Comparison of ENCODE assay signal across 18 cellular contexts in the genomic region with DNA sequence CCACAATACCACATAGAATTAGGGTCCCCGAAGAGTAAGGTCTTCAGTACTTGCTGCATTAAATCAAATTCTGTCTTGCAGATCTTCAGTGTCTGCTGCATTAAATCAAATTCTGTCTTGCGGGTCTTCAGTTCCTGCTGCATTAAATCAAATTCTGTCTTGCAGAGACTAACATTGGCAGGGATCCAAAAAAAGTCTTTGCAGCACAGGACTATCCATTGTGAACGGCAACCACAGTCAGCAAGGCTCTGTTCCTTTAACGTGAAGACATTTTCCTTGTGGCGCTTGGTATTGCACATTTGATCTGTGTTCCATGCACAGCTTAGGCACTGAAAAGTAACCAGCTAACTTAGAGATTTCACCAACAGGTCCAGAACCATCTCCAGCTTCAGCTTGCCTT. TPM values are rescaled to one million over a fixed set of nuclear protein-coding genes. Genes with fewer than 3 reads are reported as not detected.
DNase-seq lines count a peak whose midpoint lies in the region; TF ChIP-seq lines count a peak whose summit lies in the region.
"Had no signal": no experiment of that assay in that cellular context is flagged by ENCODE, and none has a peak within 500 bp of the region (broad histone marks: within the 10 kb centered on the region; RNA-seq: fewer than 3 reads in every experiment).

No MANE protein-coding gene starts in this region.

- in situ Hi-C loops in ACHN (cut with HindIII; ENCODE audit: low pct_ligation_motif_present, low pct_unique_long_range_greater_than_20kb, low sequenced_read_pairs): no loop called here

- H3K4me2 ChIP-seq in SK-N-SH: no peak overlapping the region

- no peaks in the 10 kb centered on the region for H3K79me2 ChIP-seq in SK-N-SH (ENCODE audit: insufficient read depth)
- H3K79me2 ChIP-seq: parathyroid adenoma had no signal

- H3K9ac ChIP-seq in SK-N-SH: no peak overlapping the region
- H3K9ac ChIP-seq in stomach smooth muscle (ENCODE audit: low read length in 2 of 2): no peak overlapping the region
- H3K9ac ChIP-seq: parathyroid adenoma had no signal

- POLR2A ChIA-PET in SK-N-SH (lab: Yijun Ruan, JAX): no interaction called here

- H3K27ac ChIP-seq in SK-N-SH (ENCODE audit: low read depth in 2 of 2, low read length in 1 of 2) (no peak overlapping the region), stomach smooth muscle (ENCODE audit: low read length) (peak overlapping the region; percentile 71), breast epithelium (no peak overlapping the region)
- H3K27ac ChIP-seq: foreskin keratinocyte, parathyroid adenoma had no signal

- H3K4me3 ChIP-seq in SK-N-SH (ENCODE audit: low read depth in 2 of 2, low read length in 1 of 2) (no peak overlapping the region), stomach smooth muscle (ENCODE audit: low read length in 2 of 2) (peak overlapping the region in 1 of 2 donors; percentile 29), breast epithelium (no peak overlapping the region)

- no peaks in the 10 kb centered on the region for H3K27me3 ChIP-seq in SK-N-SH (ENCODE audit: insufficient read depth)
- no peaks in the 10 kb centered on the region for H3K27me3 ChIP-seq in stomach smooth muscle (ENCODE audit: control insufficient read depth in 1 of 2, insufficient read depth in 2 of 2, low read length in 2 of 2)
- peaks cover 0 to under 1% of the 10 kb centered on the region in 2 donors for H3K27me3 ChIP-seq in breast epithelium

- H3K36me3 ChIP-seq in SK-N-SH (replicated peaks in 1 of 2; ENCODE audit: control insufficient read depth in 1 of 2, insufficient read depth in 2 of 2, low read length in 1 of 2): no peaks in the 10 kb centered on the region
- H3K36me3 ChIP-seq in stomach smooth muscle (ENCODE audit: control insufficient read depth in 2 of 2, insufficient read depth in 2 of 2, low read length in 2 of 2): no peaks in the 10 kb centered on the region
- no peaks in the 10 kb centered on the region for H3K36me3 ChIP-seq in breast epithelium

- DNase-seq in NCI-H2227 (lab: John Stamatoyannopoulos, UW; ENCODE audit: unreplicated experiment) (peak; percentile 16), NCI-H2227 treated with DMSO at 0.1 percent for 48 hours (lab: John Stamatoyannopoulos, UW) (no peak), SK-N-SH (peak; percentile 26), foreskin melanocyte (peak; percentile 70), ACHN (no peak), breast epithelium (ENCODE audit: low spot score in 2 of 2) (no peak), posterior cingulate gyrus (no peak)
- DNase-seq: activated CD4-positive, alpha-beta T cell treated with anti-CD3 and anti-CD28 coated beads, Interleukin-2, amount 50 U/mL, for 4 hours; CD4-positive, alpha-beta memory T cell; effector memory CD8-positive, alpha-beta T cell; EL; foreskin keratinocyte; MV-4-11; PC-3; stimulated activated CD4-positive, alpha-beta T cell treated with anti-CD3 and anti-CD28 coated beads, Interleukin-12 subunit alpha, Interleukin-12 subunit beta, amount 100 ng/mL, for 4 hours; stimulated activated naive B cell treated with anti-CD40 and anti-IgM and Interleukin-4, amounts not matched to agents 10 μg/mL and 1 μg/mL and 100 μg/mL, for 72 hours had no signal

- CTCF ChIA-PET in SK-N-SH (lab: Yijun Ruan, JAX): interaction anchor here (0.6 to 5.1 kb wide), 4 partner anchors 9 to 350 kb away, joined by 3 to 30 read pairs (median 13); no protein-coding TSS in a partner anchor

- no peaks in the 10 kb centered on the region for H4K20me1 ChIP-seq in SK-N-SH (ENCODE audit: insufficient read depth)

- H3K9me2 ChIP-seq in SK-N-SH: no peaks in the 10 kb centered on the region

- intact Hi-C loops in breast epithelium (cut with DNase I; ENCODE audit: low total_unique reads) (no loop called here), posterior cingulate gyrus (cut with DNase I) (no loop called here)

- TF ChIP-seq EP300 in SK-N-SH (IDR thresholded peaks at IDR 0.05; ENCODE audit: borderline replicate concordance in 1 of 2, low read depth in 1 of 2, low read length in 1 of 2): peak in 1 of 2 experiments; percentile 36; a peak in 1 of 4 replicates

- H3K4me1 ChIP-seq in SK-N-SH (ENCODE audit: control insufficient read depth in 1 of 2, insufficient read depth in 2 of 2, low read depth in 1 of 2, low read length in 1 of 2): peaks cover 0 to 10% of the 10 kb centered on the region in 2 experiments; a peak in 2 of 4 replicates
- H3K4me1 ChIP-seq in stomach smooth muscle (ENCODE audit: control insufficient read depth, insufficient read depth, low read length): peaks cover 19% of the 10 kb centered on the region
- H3K4me1 ChIP-seq in breast epithelium: no peaks in the 10 kb centered on the region
- H3K4me1 ChIP-seq: foreskin keratinocyte, parathyroid adenoma had no signal

- no peaks in the 10 kb centered on the region for H3K9me3 ChIP-seq in SK-N-SH
- no peaks in the 10 kb centered on the region for H3K9me3 ChIP-seq in stomach smooth muscle (ENCODE audit: control insufficient read depth in 2 of 2, low read length in 2 of 2)
- H3K9me3 ChIP-seq in breast epithelium: no peaks in the 10 kb centered on the region

- no peak for TF ChIP-seq RAD21 in SK-N-SH (IDR thresholded peaks at IDR 0.05; ENCODE audit: low read length)

- TF ChIP-seq CTCF in SK-N-SH (IDR thresholded peaks at IDR 0.05) (no peak), breast epithelium (IDR thresholded peaks at IDR 0.05) (no peak)

- no peak for TF ChIP-seq POLR2A in breast epithelium (IDR thresholded peaks at IDR 0.05)

- no peak overlapping the region for H2AFZ ChIP-seq in SK-N-SH (ENCODE audit: low read depth)
- H2AFZ ChIP-seq: parathyroid adenoma had no signal

- H3F3A ChIP-seq in SK-N-SH (replicated peaks; ENCODE audit: insufficient read depth): no peaks in the 10 kb centered on the region

- WGBS in SK-N-SH (ENCODE audit: low lambda C conversion rate): 34% methylated on average over 5 of the region's 5 CpGs

TF ChIP-seq in SK-N-SH, 30 proteins besides CTCF, POLR2A, EP300 and RAD21:
- TF ChIP-seq SIN3A (IDR thresholded peaks at IDR 0.05; ENCODE audit: borderline replicate concordance, low read depth, low read length) (no peak), EZH2phosphoT487 (IDR thresholded peaks at IDR 0.05; ENCODE audit: borderline replicate concordance, low read depth) (no peak), NFIC (IDR thresholded peaks at IDR 0.05; ENCODE audit: borderline replicate concordance) (peak; percentile 12; the same call in 1 of the 2 replicates), CHD2 (IDR thresholded peaks at IDR 0.05; ENCODE audit: low read length, partially characterized antibody) (no peak)
- TF ChIP-seq, protein P1, sequence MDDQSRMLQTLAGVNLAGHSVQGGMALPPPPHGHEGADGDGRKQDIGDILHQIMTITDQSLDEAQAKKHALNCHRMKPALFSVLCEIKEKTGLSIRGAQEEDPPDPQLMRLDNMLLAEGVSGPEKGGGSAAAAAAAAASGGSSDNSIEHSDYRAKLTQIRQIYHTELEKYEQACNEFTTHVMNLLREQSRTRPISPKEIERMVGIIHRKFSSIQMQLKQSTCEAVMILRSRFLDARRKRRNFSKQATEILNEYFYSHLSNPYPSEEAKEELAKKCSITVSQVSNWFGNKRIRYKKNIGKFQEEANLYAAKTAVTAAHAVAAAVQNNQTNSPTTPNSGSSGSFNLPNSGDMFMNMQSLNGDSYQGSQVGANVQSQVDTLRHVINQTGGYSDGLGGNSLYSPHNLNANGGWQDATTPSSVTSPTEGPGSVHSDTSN (IDR thresholded peaks at IDR 0.05): peak; percentile 23; the same call in 1 of the 2 replicates

RNA-seq across cellular contexts. Expression of gene POMGNT2, which starts 46.8 kb away (rescaled TPM):
- 18.5 and 20.6 TPM in 2 replicates for polyA plus RNA-seq in SK-N-SH (2012; rRNA removed)
- polyA plus RNA-seq in SK-N-SH (2012; cell fraction: cytosol; rRNA removed): 9.4 and 16.1 TPM in 2 replicates
- 10.9 and 11.5 TPM in 2 replicates for polyA plus RNA-seq in SK-N-SH (2012; cell fraction: nucleus; rRNA removed)
- 10 to 100 TPM; 14.6 to 19.0 (median 18.4) TPM for total RNA-seq in breast epithelium

Comparison
In these comparisons a context has a peak if more than half of its experiments do, and no peak if none do; other contexts are left out.
1. DNase-seq: peak in NCI-H2227 (single experiment), SK-N-SH (single experiment) and foreskin melanocyte (single experiment); none in NCI-H2227 treated with DMSO at 0.1 percent for 48 hours (single experiment), ACHN (single experiment), breast epithelium (0 of 2) and posterior cingulate gyrus (0 of 10).